Comparison of ENCODE assay signal across 25 cellular contexts in genomic region chr7:95059842-95060313, GRCh38.
DNase-seq lines count a peak whose midpoint lies in the region; ATAC-seq and TF ChIP-seq lines count a peak whose summit lies in the region.
"Had no signal": no experiment of that assay in that cellular context is flagged by ENCODE, and none has a peak within 500 bp of the region (broad histone marks: within the 10 kb centered on the region; RNA-seq: fewer than 3 reads in every experiment).

No MANE protein-coding gene starts in this region.

- H3K27ac ChIP-seq in OCI-LY3 (ENCODE audit: low read length) (no peak overlapping the region), thyroid gland (peak overlapping the region in 1 of 3 donors; percentile 9)
- H3K27ac ChIP-seq: body of pancreas, colonic mucosa, esophagus squamous epithelium had no signal

- H3K27ac Mint-ChIP-seq in natural killer cell treated with Interleukin-12 subunit alpha and Interleukin-12 subunit beta and Interleukin-15 and Interleukin-18, amount 100 ng/mL, for 72 hours: no peak overlapping the region
- H3K27ac Mint-ChIP-seq: activated CD4-positive, alpha-beta memory T cell treated with anti-CD3 and anti-CD28 coated beads for 36 hours; CD4-positive, CD25-positive, alpha-beta regulatory T cell; endodermal cell had no signal

- H3K36me3 Mint-ChIP-seq in natural killer cell treated with Interleukin-12 subunit alpha and Interleukin-12 subunit beta and Interleukin-15 and Interleukin-18, amount 100 ng/mL, for 72 hours: no peaks in the 10 kb centered on the region
- H3K36me3 Mint-ChIP-seq: activated CD4-positive, alpha-beta memory T cell treated with anti-CD3 and anti-CD28 coated beads for 36 hours; CD4-positive, CD25-positive, alpha-beta regulatory T cell had no signal

- 0 out of 2 replicates have a peak overlapping the region, but pooled peaks have one; percentile 16 for H3K4me2 ChIP-seq in OCI-LY3 (ENCODE audit: low read length)

- H3K4me1 Mint-ChIP-seq in natural killer cell treated with Interleukin-12 subunit alpha and Interleukin-12 subunit beta and Interleukin-15 and Interleukin-18, amount 100 ng/mL, for 72 hours (ENCODE audit: low read depth in 2 of 2): peaks cover 0 to 2% of the 10 kb centered on the region in 2 donors
- H3K4me1 Mint-ChIP-seq: CD4-positive, CD25-positive, alpha-beta regulatory T cell had no signal

- H3K27me3 Mint-ChIP-seq in natural killer cell treated with Interleukin-12 subunit alpha and Interleukin-12 subunit beta and Interleukin-15 and Interleukin-18, amount 100 ng/mL, for 72 hours: no peaks in the 10 kb centered on the region
- H3K27me3 Mint-ChIP-seq: activated CD4-positive, alpha-beta memory T cell treated with anti-CD3 and anti-CD28 coated beads for 36 hours; CD4-positive, CD25-positive, alpha-beta regulatory T cell had no signal

- peak; percentile 53 for ATAC-seq in natural killer cell treated with Interleukin-12 subunit alpha and Interleukin-12 subunit beta and Interleukin-15 and Interleukin-18, amount 100 ng/mL, for 72 hours
- ATAC-seq in HG02981 (IDR thresholded peaks at IDR 0.05; ENCODE audit: unreplicated experiment): no peak
- ATAC-seq: body of pancreas, left lobe of liver had no signal

- no peak for TF ChIP-seq POLR2A in thyroid gland (IDR thresholded peaks at IDR 0.05)

- H3K36me3 ChIP-seq in OCI-LY3 (replicated peaks; ENCODE audit: low read depth, low read length) (no peaks in the 10 kb centered on the region), thyroid gland (no peaks in the 10 kb centered on the region)
- H3K36me3 ChIP-seq: colonic mucosa, esophagus squamous epithelium had no signal

- H4K20me1 ChIP-seq in OCI-LY3 (ENCODE audit: insufficient read depth, low read length): no peaks in the 10 kb centered on the region

- H3K4me3 ChIP-seq in OCI-LY3 (ENCODE audit: low read length) (no peak overlapping the region), fibroblast of mammary gland (ENCODE audit: control insufficient read depth, low read depth, low read length) (no peak overlapping the region), thyroid gland (replicated peaks in 1 of 3) (no peak overlapping the region)
- H3K4me3 ChIP-seq: body of pancreas, colonic mucosa, esophagus squamous epithelium had no signal

- 0 out of 2 replicates have a peak overlapping the region, but pooled peaks have one; percentile 44 for H2AFZ ChIP-seq in OCI-LY3 (ENCODE audit: low read depth, low read length)

- H3K9me3 Mint-ChIP-seq in natural killer cell treated with Interleukin-12 subunit alpha and Interleukin-12 subunit beta and Interleukin-15 and Interleukin-18, amount 100 ng/mL, for 72 hours: peaks cover 4% of the 10 kb centered on the region
- H3K9me3 Mint-ChIP-seq: activated CD4-positive, alpha-beta memory T cell treated with anti-CD3 and anti-CD28 coated beads for 36 hours; endodermal cell had no signal

- H3K9ac ChIP-seq in OCI-LY3 (ENCODE audit: low read length): no peak overlapping the region

- no peaks in the 10 kb centered on the region for H3K79me2 ChIP-seq in OCI-LY3 (ENCODE audit: low read length)

- H3K4me3 Mint-ChIP-seq in natural killer cell treated with Interleukin-12 subunit alpha and Interleukin-12 subunit beta and Interleukin-15 and Interleukin-18, amount 100 ng/mL, for 72 hours: no peak overlapping the region
- H3K4me3 Mint-ChIP-seq: activated CD4-positive, alpha-beta memory T cell treated with anti-CD3 and anti-CD28 coated beads for 36 hours; CD4-positive, CD25-positive, alpha-beta regulatory T cell; endodermal cell had no signal

- H3K4me1 ChIP-seq in OCI-LY3 (ENCODE audit: low read length): peaks cover 6% of the 10 kb centered on the region
- peaks cover 0 to 9% of the 10 kb centered on the region in 2 donors for H3K4me1 ChIP-seq in thyroid gland
- H3K4me1 ChIP-seq: body of pancreas, colonic mucosa, esophagus squamous epithelium had no signal

- intact Hi-C loops in thyroid gland (cut with DNase I): no loop called here

- no peaks in the 10 kb centered on the region for H3K9me3 ChIP-seq in OCI-LY3 (ENCODE audit: insufficient read depth, low read length)
- H3K9me3 ChIP-seq in thyroid gland: no peaks in the 10 kb centered on the region
- H3K9me3 ChIP-seq: body of pancreas, colonic mucosa, esophagus squamous epithelium had no signal

- WGBS in thyroid gland, 2 donors: 39 to 44% methylated on average over 4 of the region's 4 CpGs

- TF ChIP-seq CTCF in OCI-LY3 (IDR thresholded peaks at IDR 0.05; ENCODE audit: low read depth, low read length): no peak
- no peak for TF ChIP-seq CTCF in fibroblast of mammary gland (conservative IDR thresholded peaks at IDR 0.05; ENCODE audit: control insufficient read depth, insufficient read depth, low read depth, low read length)
- TF ChIP-seq CTCF in thyroid gland (IDR thresholded peaks at IDR 0.05): no peak

- no peaks in the 10 kb centered on the region; the same call in 1 of the 2 replicates for H3K27me3 ChIP-seq in OCI-LY3 (ENCODE audit: low read depth, low read length)
- no peaks in the 10 kb centered on the region for H3K27me3 ChIP-seq in thyroid gland
- H3K27me3 ChIP-seq: body of pancreas, colonic mucosa, esophagus squamous epithelium had no signal

- DNase-seq in fibroblast of mammary gland (ENCODE audit: low read depth): peak; percentile 8
- no peak for DNase-seq in natural killer cell treated with Interleukin-12 subunit alpha and Interleukin-12 subunit beta and Interleukin-15 and Interleukin-18, amount 100 ng/mL, for 72 hours (ENCODE audit: low spot score)
- DNase-seq in thyroid gland: peak; percentile 33 to 36
- no peak for DNase-seq in NCI-H2107 treated with DMSO at 0.1 percent for 48 hours (lab: John Stamatoyannopoulos, UW; ENCODE audit: unreplicated experiment)
- DNase-seq in central memory CD4-positive, alpha-beta T cell: no peak
- DNase-seq: activated CD4-positive, alpha-beta memory T cell treated with anti-CD3 and anti-CD28 coated beads for 36 hours; activated effector memory CD4-positive, alpha-beta T cell treated with Interleukin-2 at 50 U/mL for 16 hours; body of pancreas; CD4-positive, CD25-positive, alpha-beta regulatory T cell; colonic mucosa; DMS 273 treated with DMSO at 0.1 percent for 48 hours; endodermal cell; esophagus squamous epithelium; GOT3; Karpas-422; NCI-H1048; NCI-H2029; NCI-H446 treated with DMSO at 0.1 percent for 48 hours; right cardiac atrium; stimulated activated CD4-positive, alpha-beta T cell treated with anti-CD3 and anti-CD28 coated beads, Interleukin-15, amount 100 ng/mL, for 24 hours; stimulated activated CD8-positive, alpha-beta memory T cell treated with anti-CD3 and anti-CD28 coated beads, Interleukin-4, amount 100 ng/mL, for 48 hours; T1000 had no signal

Comparison
In these comparisons a context has a peak if more than half of its experiments do, and no peak if none do; other contexts are left out.
1. DNase-seq: peak in fibroblast of mammary gland (single experiment) and thyroid gland (2 of 2); none in natural killer cell treated with Interleukin-12 subunit alpha and Interleukin-12 subunit beta and Interleukin-15 and Interleukin-18, amount 100 ng/mL, for 72 hours (single experiment), NCI-H2107 treated with DMSO at 0.1 percent for 48 hours (single experiment) and central memory CD4-positive, alpha-beta T cell (single experiment).